Comparison of ENCODE assay signal across 13 cellular contexts in genomic region chr10:5585517-5586222, GRCh38.
DNase-seq lines count a peak whose midpoint lies in the region; ATAC-seq and TF ChIP-seq lines count a peak whose summit lies in the region.
"Had no signal": no experiment of that assay in that cellular context is flagged by ENCODE, and none has a peak within 500 bp of the region (broad histone marks: within the 10 kb centered on the region; RNA-seq: fewer than 3 reads in every experiment).

No MANE protein-coding gene starts in this region.

- no peak for ATAC-seq in GM21423 (IDR thresholded peaks at IDR 0.05; ENCODE audit: unreplicated experiment)
- no peak for ATAC-seq in activated T-helper 17 cell treated with anti-CD3 and anti-CD28 coated beads, Interleukin-2, amount 50 U/mL, for 72 hours (replicated peaks)
- no peak for ATAC-seq in GM18517 (IDR thresholded peaks at IDR 0.05; ENCODE audit: unreplicated experiment)

- DNase-seq in EH (ENCODE audit: low read depth) = peak; percentile 70
- DNase-seq in NCI-H2107 treated with DMSO at 0.1 percent for 48 hours (lab: John Stamatoyannopoulos, UW; ENCODE audit: unreplicated experiment) = peak; percentile 73
- DNase-seq in neuronal stem cell (ENCODE audit: low spot score) = no peak
- no peak for DNase-seq in activated CD4-positive, alpha-beta T cell treated with anti-CD3 and anti-CD28 coated beads for 4 hours
- DNase-seq: activated CD8-positive, alpha-beta memory T cell treated with anti-CD3 and anti-CD28 coated beads, Interleukin-2, amount 10 ng/mL, durations not matched to agents 7 days and 5 days; immature natural killer cell; stimulated activated CD4-positive, alpha-beta T cell treated with anti-CD3 and anti-CD28 coated beads, Interleukin-1b, Interleukin-23, amount 100 ng/mL, for 48 hours; stomach had no signal

- H3K4me1 Mint-ChIP-seq in brain = peaks cover 60% of the 10 kb centered on the region
- peaks cover 11% of the 10 kb centered on the region for H3K4me1 Mint-ChIP-seq in activated T-helper 17 cell treated with anti-CD3 and anti-CD28 coated beads, Interleukin-2, amount 50 U/mL, for 72 hours
- H3K4me1 Mint-ChIP-seq: activated CD8-positive, alpha-beta memory T cell treated with anti-CD3 and anti-CD28 coated beads, Interleukin-2, amount 10 ng/mL, durations not matched to agents 7 days and 5 days; immature natural killer cell had no signal

- WGBS in neuronal stem cell (ENCODE audit: extremely low coverage in 2 of 2, insufficient read length in 2 of 2, insufficient replicate concordance in 1 of 2), 2 donors = no CpG with 5 or more reads among the region's 7 CpGs

- peak overlapping the region; percentile 58 for H3K23ac ChIP-seq in neuronal stem cell (ENCODE audit: low read depth, low read length, poor library complexity)

- H2AK5ac ChIP-seq in neuronal stem cell (ENCODE audit: low read depth, low read length) = no peak overlapping the region

- H3K4ac ChIP-seq in neuronal stem cell (ENCODE audit: low read length) = no peak overlapping the region

- peaks cover 5% of the 10 kb centered on the region for H3K36me3 Mint-ChIP-seq in brain
- no peaks in the 10 kb centered on the region for H3K36me3 Mint-ChIP-seq in activated T-helper 17 cell treated with anti-CD3 and anti-CD28 coated beads, Interleukin-2, amount 50 U/mL, for 72 hours (ENCODE audit: low read depth)
- H3K36me3 Mint-ChIP-seq: activated CD8-positive, alpha-beta memory T cell treated with anti-CD3 and anti-CD28 coated beads, Interleukin-2, amount 10 ng/mL, durations not matched to agents 7 days and 5 days; immature natural killer cell had no signal

- H3K4me2 ChIP-seq in neuronal stem cell (ENCODE audit: insufficient read depth, low read length, poor library complexity, severe bottlenecking) = no peak overlapping the region

- peaks cover 0 to 4% of the 10 kb centered on the region in 2 donors for H3K9me3 ChIP-seq in neuronal stem cell (replicated peaks in 1 of 2; ENCODE audit: control insufficient read depth in 2 of 2, insufficient read depth in 1 of 2, low read depth in 1 of 2, low read length in 2 of 2)

- H3K18ac ChIP-seq in neuronal stem cell (ENCODE audit: low read length) = peak overlapping the region; percentile 92

- H2BK120ac ChIP-seq in neuronal stem cell (ENCODE audit: low read depth, low read length) = peak overlapping the region; percentile 52

- no peak overlapping the region for H2BK15ac ChIP-seq in neuronal stem cell (ENCODE audit: low read length)

- peak overlapping the region; percentile 15 for H2AFZ ChIP-seq in neuronal stem cell (ENCODE audit: low read length)

- no peaks in the 10 kb centered on the region for H3K79me1 ChIP-seq in neuronal stem cell (ENCODE audit: low read depth, low read length)

- H4K91ac ChIP-seq in neuronal stem cell (ENCODE audit: low read depth, low read length, poor library complexity) = peak overlapping the region; percentile 85

- H3K4me3 Mint-ChIP-seq in brain = no peak overlapping the region
- no peak overlapping the region for H3K4me3 Mint-ChIP-seq in activated T-helper 17 cell treated with anti-CD3 and anti-CD28 coated beads, Interleukin-2, amount 50 U/mL, for 72 hours
- H3K4me3 Mint-ChIP-seq: activated CD8-positive, alpha-beta memory T cell treated with anti-CD3 and anti-CD28 coated beads, Interleukin-2, amount 10 ng/mL, durations not matched to agents 7 days and 5 days; immature natural killer cell; T-helper 2 cell treated with Interferon-gamma antibody and Interleukin-4, amounts not matched to agents 5 μg/mL and 100 μg/mL, for 36 hours had no signal

- no peaks in the 10 kb centered on the region for H3K27me3 ChIP-seq in neuronal stem cell (ENCODE audit: control insufficient read depth in 3 of 3, insufficient read depth in 3 of 3, low read depth in 1 of 3, low read length in 3 of 3)

- H3K27me3 Mint-ChIP-seq in brain = peaks cover 4% of the 10 kb centered on the region
- peaks cover 8% of the 10 kb centered on the region for H3K27me3 Mint-ChIP-seq in activated T-helper 17 cell treated with anti-CD3 and anti-CD28 coated beads, Interleukin-2, amount 50 U/mL, for 72 hours

- no peak overlapping the region for H3K9ac ChIP-seq in neuronal stem cell (ENCODE audit: low read depth, low read length, poor library complexity)

- no peak overlapping the region for H3K14ac ChIP-seq in neuronal stem cell (ENCODE audit: low read length)

- H3K27ac ChIP-seq in neuronal stem cell (replicated peaks; ENCODE audit: low read length) = no peak overlapping the region
- H3K27ac ChIP-seq: stomach had no signal

- H3K27ac Mint-ChIP-seq in brain = peak overlapping the region in 4 of 5 experiments; percentile 38 to 82 (median 55)
- H3K27ac Mint-ChIP-seq in activated T-helper 17 cell treated with anti-CD3 and anti-CD28 coated beads, Interleukin-2, amount 50 U/mL, for 72 hours = no peak overlapping the region
- H3K27ac Mint-ChIP-seq: activated CD8-positive, alpha-beta memory T cell treated with anti-CD3 and anti-CD28 coated beads, Interleukin-2, amount 10 ng/mL, durations not matched to agents 7 days and 5 days; immature natural killer cell; T-helper 2 cell treated with Interferon-gamma antibody and Interleukin-4, amounts not matched to agents 5 μg/mL and 100 μg/mL, for 36 hours had no signal

- no peak overlapping the region for H2BK5ac ChIP-seq in neuronal stem cell (ENCODE audit: low read length)

- H3K9me3 Mint-ChIP-seq in brain = peaks cover 8 to 14% (median 9%) of the 10 kb centered on the region in 5 experiments
- no peaks in the 10 kb centered on the region for H3K9me3 Mint-ChIP-seq in activated T-helper 17 cell treated with anti-CD3 and anti-CD28 coated beads, Interleukin-2, amount 50 U/mL, for 72 hours
- H3K9me3 Mint-ChIP-seq: immature natural killer cell; T-helper 2 cell treated with Interferon-gamma antibody and Interleukin-4, amounts not matched to agents 5 μg/mL and 100 μg/mL, for 36 hours had no signal

- peak overlapping the region; percentile 33 for H2BK12ac ChIP-seq in neuronal stem cell (ENCODE audit: low read length)

- H3K4me3 ChIP-seq in neuronal stem cell (ENCODE audit: low read length in 2 of 2) = no peak overlapping the region
- H3K4me3 ChIP-seq: stomach had no signal

- H4K8ac ChIP-seq in neuronal stem cell (ENCODE audit: low read depth, low read length) = no peak overlapping the region

- no peaks in the 10 kb centered on the region for H3K36me3 ChIP-seq in neuronal stem cell (replicated peaks in 1 of 2; ENCODE audit: control insufficient read depth in 2 of 2, insufficient read depth in 2 of 2, low read length in 2 of 2)
- H3K36me3 ChIP-seq: stomach had no signal

- peaks cover 40 to 41% of the 10 kb centered on the region in 2 donors for H3K4me1 ChIP-seq in neuronal stem cell (ENCODE audit: control insufficient read depth in 2 of 2, insufficient read depth in 1 of 2, low read depth in 1 of 2, low read length in 2 of 2)

- TF ChIP-seq CTCF in brain (conservative IDR thresholded peaks at IDR 0.05) = no peak

Comparison
In these comparisons a context has a peak if more than half of its experiments do, and no peak if none do; other contexts are left out.
1. DNase-seq: peak in EH (single experiment) and NCI-H2107 treated with DMSO at 0.1 percent for 48 hours (single experiment); none in neuronal stem cell (single experiment) and activated CD4-positive, alpha-beta T cell treated with anti-CD3 and anti-CD28 coated beads for 4 hours (0 of 2).